19 cellular contexts compared by ENCODE assay signal in the genomic region with DNA sequence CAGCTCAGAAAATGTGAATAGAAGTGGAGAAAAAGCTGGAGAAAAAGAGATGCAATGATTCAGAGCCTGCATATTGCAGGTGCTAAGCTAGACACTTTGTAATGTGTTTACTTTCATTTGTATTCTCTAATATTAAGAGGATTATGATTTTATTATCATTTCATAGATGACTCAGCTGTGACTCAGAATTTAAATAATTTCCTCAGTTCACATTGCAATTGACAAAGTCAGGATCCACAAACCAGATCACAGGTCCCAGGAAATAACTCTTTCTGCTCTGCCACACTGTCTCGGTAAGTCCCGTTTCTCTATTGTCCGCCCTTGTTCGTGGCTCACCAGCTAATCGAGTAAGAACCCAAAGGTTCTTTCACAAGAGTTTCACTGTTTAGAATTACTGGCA.
DNase-seq lines count a peak whose midpoint lies in the region; FAIRE-seq and TF ChIP-seq lines count a peak whose summit lies in the region.
"Had no signal": no experiment of that assay in that cellular context is flagged by ENCODE, and none has a peak within 500 bp of the region (broad histone marks: within the 10 kb centered on the region; RNA-seq: fewer than 3 reads in every experiment).

No MANE protein-coding gene starts in this region.

- no peaks in the 10 kb centered on the region for H3F3A ChIP-seq in PC-9 (ENCODE audit: insufficient read depth, low read depth)

- H3K27me3 ChIP-seq in PC-9 (ENCODE audit: insufficient read depth, low read depth) (no peaks in the 10 kb centered on the region), bronchial epithelial cell (ENCODE audit: control insufficient read depth, insufficient read depth, low read length) (no peaks in the 10 kb centered on the region), Caco-2 (replicated peaks; ENCODE audit: control insufficient read depth, insufficient read depth, low read length) (no peaks in the 10 kb centered on the region)

- H3K27ac ChIP-seq in PC-9: no peak overlapping the region
- H3K27ac ChIP-seq: SK-N-MC had no signal

- BruUV-seq in Calu3 (replicated peaks; lab: Mats Ljungman, UMichigan) (no TSS peak), PC-9 (replicated peaks; lab: Mats Ljungman, UMichigan) (no TSS peak), Caco-2 (replicated peaks; lab: Mats Ljungman, UMichigan) (no TSS peak)

- peak overlapping the region; percentile 14; the same call in 1 of the 2 replicates for H3K4me3 ChIP-seq in PC-9
- H3K4me3 ChIP-seq in bronchial epithelial cell (ENCODE audit: low read depth, low read length): no peak overlapping the region
- H3K4me3 ChIP-seq in fibroblast of the aortic adventitia (ENCODE audit: low read depth, low read length): no peak overlapping the region
- no peak overlapping the region for H3K4me3 ChIP-seq in Caco-2 (ENCODE audit: low read depth, low read length)
- H3K4me3 ChIP-seq: SK-N-MC had no signal

- intact Hi-C loops in Calu3 (cut with micrococcal nuclease; ENCODE audit: unreplicated experiment) (no loop called here), PC-9 (cut with micrococcal nuclease; ENCODE audit: unreplicated experiment) (no loop called here), Caco-2 (cut with micrococcal nuclease; ENCODE audit: unreplicated experiment) (no loop called here)

- H3K4me1 Mint-ChIP-seq in Calu3 (ENCODE audit: low read depth, unreplicated experiment) (peaks cover 21% of the 10 kb centered on the region), Caco-2 (ENCODE audit: low read depth, unreplicated experiment) (no peaks in the 10 kb centered on the region)
- H3K4me1 Mint-ChIP-seq: B cell had no signal

- H3K27me3 Mint-ChIP-seq in Calu3 (ENCODE audit: unreplicated experiment) (no peaks in the 10 kb centered on the region), Caco-2 (ENCODE audit: insufficient read depth, unreplicated experiment) (no peaks in the 10 kb centered on the region)
- H3K27me3 Mint-ChIP-seq: B cell; CD4-positive, alpha-beta T cell had no signal

- TF ChIP-seq CTCF in Calu3 (IDR thresholded peaks at IDR 0.05; ENCODE audit: unreplicated experiment) (no peak), PC-9 (conservative IDR thresholded peaks at IDR 0.05) (no peak), bronchial epithelial cell (IDR thresholded peaks at IDR 0.05; ENCODE audit: insufficient read depth, low read length, severe bottlenecking) (no peak), fibroblast of the aortic adventitia (IDR thresholded peaks at IDR 0.05; ENCODE audit: insufficient read depth, low read length) (no peak), Caco-2 (IDR thresholded peaks at IDR 0.05; ENCODE audit: insufficient read depth in 1 of 2, low read depth in 1 of 2, low read length in 1 of 2, severe bottlenecking in 1 of 2, unreplicated experiment in 1 of 2) (no peak)

- peaks cover 3% of the 10 kb centered on the region for H3K9me3 Mint-ChIP-seq in Calu3 (ENCODE audit: low read depth, unreplicated experiment)
- H3K9me3 Mint-ChIP-seq in Caco-2 (ENCODE audit: unreplicated experiment): peaks cover 1% of the 10 kb centered on the region

- no peaks in the 10 kb centered on the region for H3K9me3 ChIP-seq in PC-9 (ENCODE audit: insufficient read depth, low read depth)
- no peaks in the 10 kb centered on the region for H3K9me3 ChIP-seq in Caco-2

- H3K27ac Mint-ChIP-seq in Calu3 (ENCODE audit: unreplicated experiment): no peak overlapping the region
- no peak overlapping the region for H3K27ac Mint-ChIP-seq in Caco-2 (ENCODE audit: unreplicated experiment)
- H3K27ac Mint-ChIP-seq: B cell; CD4-positive, alpha-beta T cell; HFFc6 had no signal

- H3K4me1 ChIP-seq in PC-9 (replicated peaks; ENCODE audit: insufficient read depth): no peaks in the 10 kb centered on the region
- H3K4me1 ChIP-seq in Caco-2: no peaks in the 10 kb centered on the region

- no peaks in the 10 kb centered on the region for H3K79me2 ChIP-seq in PC-9 (ENCODE audit: low read depth)

- no peaks in the 10 kb centered on the region for H3K36me3 ChIP-seq in PC-9 (ENCODE audit: low read depth)
- no peaks in the 10 kb centered on the region for H3K36me3 ChIP-seq in bronchial epithelial cell (ENCODE audit: control insufficient read depth, insufficient read depth, low read length)
- H3K36me3 ChIP-seq in Caco-2 (ENCODE audit: control insufficient read depth, insufficient read depth, low read length): no peaks in the 10 kb centered on the region

- H4K20me1 ChIP-seq in PC-9 (ENCODE audit: insufficient read depth): no peaks in the 10 kb centered on the region

- H2AFZ ChIP-seq in PC-9: no peak overlapping the region

- H3K4me3 Mint-ChIP-seq in Calu3 (ENCODE audit: low read depth, unreplicated experiment): peak overlapping the region; percentile 37
- H3K4me3 Mint-ChIP-seq in Caco-2 (ENCODE audit: unreplicated experiment): no peak overlapping the region
- H3K4me3 Mint-ChIP-seq: B cell; CD4-positive, alpha-beta T cell; HFFc6 had no signal

- no peaks in the 10 kb centered on the region for H3K9me2 ChIP-seq in PC-9 (ENCODE audit: insufficient read depth)

- CTCF ChIA-PET in Calu3 (lab: Charles Lee) (no interaction called here), PC-9 (lab: Charles Lee) (no interaction called here), Caco-2 (lab: Charles Lee) (no interaction called here)

- peak overlapping the region; percentile 42 for H3K4me2 ChIP-seq in PC-9

- POLR2A ChIA-PET in PC-9 (lab: Charles Lee; ENCODE audit: unreplicated experiment): no interaction called here
- POLR2A ChIA-PET in Caco-2 (lab: Charles Lee): no interaction called here

- no peak for FAIRE-seq in bronchial epithelial cell (lab: Jason Lieb, UNC)
- FAIRE-seq: D721Med, H1 had no signal

- DNase-seq in Calu3: peak; percentile 16
- peak in 1 of 2 experiments; percentile 38 for DNase-seq in PC-9
- peak; percentile 32 for DNase-seq in bronchial epithelial cell (ENCODE audit: low read depth)
- peak; percentile 26 for DNase-seq in fibroblast of the aortic adventitia (ENCODE audit: low read depth)
- DNase-seq in activated CD4-positive, alpha-beta T cell treated with anti-CD3 and anti-CD28 coated beads for 1 hour: no peak
- DNase-seq in Caco-2: no peak
- no peak for DNase-seq in NCI-H510A treated with DMSO at 0.1 percent for 48 hours (lab: John Stamatoyannopoulos, UW)
- DNase-seq in NCI-H2029 treated with DMSO at 0.1 percent for 48 hours (lab: John Stamatoyannopoulos, UW): no peak
- DNase-seq: CD4-positive, alpha-beta T cell; DMS79 treated with DMSO at 0.1 percent for 48 hours; GF-D8; HFFc6; NCI-H1105 treated with DMSO at 0.1 percent for 48 hours; NCI-H187 treated with DMSO at 0.1 percent for 48 hours; NCI-H526 had no signal

- H3K36me3 Mint-ChIP-seq in Calu3 (ENCODE audit: insufficient read depth, unreplicated experiment) (no peaks in the 10 kb centered on the region), Caco-2 (ENCODE audit: insufficient read depth, unreplicated experiment) (no peaks in the 10 kb centered on the region)

Comparison
In these comparisons a context has a peak if more than half of its experiments do, and no peak if none do; other contexts are left out.
1. DNase-seq: peak in Calu3 (single experiment), bronchial epithelial cell (single experiment) and fibroblast of the aortic adventitia (single experiment); none in activated CD4-positive, alpha-beta T cell treated with anti-CD3 and anti-CD28 coated beads for 1 hour (single experiment), Caco-2 (0 of 2), NCI-H510A treated with DMSO at 0.1 percent for 48 hours (single experiment) and NCI-H2029 treated with DMSO at 0.1 percent for 48 hours (single experiment).